In genomic region chr14:76976623-76977005, GRCh38 we compare ENCODE assay signal across 18 cellular contexts. TPM values are rescaled to one million over a fixed set of nuclear protein-coding genes. Genes with fewer than 3 reads are reported as not detected.
DNase-seq lines count a peak whose midpoint lies in the region; ATAC-seq and TF ChIP-seq lines count a peak whose summit lies in the region.
"Had no signal": no experiment of that assay in that cellular context is flagged by ENCODE, and none has a peak within 500 bp of the region (broad histone marks: within the 10 kb centered on the region; RNA-seq: fewer than 3 reads in every experiment).

No MANE protein-coding gene starts in this region.

- peaks cover 8% of the 10 kb centered on the region for H3K9me3 Mint-ChIP-seq in stimulated activated naive CD8-positive, alpha-beta T cell treated with anti-CD3 and anti-CD28 coated beads, Interleukin-15, Interleukin-2, amounts not matched to agents 100 ng/mL and 50 ng/mL, for 24 hours
- H3K9me3 Mint-ChIP-seq in activated T-helper 2 cell treated with anti-CD3 and anti-CD28 coated beads, Interferon-gamma antibody, Interleukin-2, Interleukin-4, amounts not matched to agents 10 μg/mL and 5 μg/mL and 100 μg/mL, durations not matched to agents 14 hours and 24 hours and 36 hours = peaks cover 4% of the 10 kb centered on the region
- H3K9me3 Mint-ChIP-seq in natural killer cell treated with Interleukin-12 subunit alpha and Interleukin-12 subunit beta and Interleukin-15 and Interleukin-18, amount 100 ng/mL, for 72 hours = no peaks in the 10 kb centered on the region

- H3K79me2 ChIP-seq in MM.1S (ENCODE audit: low read length) = no peaks in the 10 kb centered on the region

- no peaks in the 10 kb centered on the region for H3K9me3 ChIP-seq in MM.1S (replicated peaks; ENCODE audit: insufficient read depth, low read length)
- H3K9me3 ChIP-seq: vagina had no signal

- no peak overlapping the region for H2AFZ ChIP-seq in MM.1S (ENCODE audit: low read length)

- no peaks in the 10 kb centered on the region for H3K27me3 ChIP-seq in MM.1S (replicated peaks; ENCODE audit: insufficient read depth, low read length)
- H3K27me3 ChIP-seq: vagina had no signal

- H3K4me2 ChIP-seq in MM.1S (ENCODE audit: low read depth, low read length) = no peak overlapping the region
- H3K4me2 ChIP-seq: KMS-11 had no signal

- no peak for TF ChIP-seq CTCF in GM13977 (IDR thresholded peaks at IDR 0.05; ENCODE audit: extremely low read depth, insufficient read depth, missing control alignments)
- no peak for TF ChIP-seq CTCF in MM.1S (IDR thresholded peaks at IDR 0.05; ENCODE audit: low read length)

- no peak for ATAC-seq in stimulated activated naive CD8-positive, alpha-beta T cell treated with anti-CD3 and anti-CD28 coated beads, Interleukin-15, Interleukin-2, amounts not matched to agents 100 U/mL and 50 U/mL, for 24 hours
- no peak for ATAC-seq in natural killer cell treated with Interleukin-12 subunit alpha and Interleukin-12 subunit beta and Interleukin-15 and Interleukin-18, amount 100 ng/mL, for 72 hours
- no peak for ATAC-seq in GM21723 (IDR thresholded peaks at IDR 0.05; ENCODE audit: unreplicated experiment)

- no peak overlapping the region for H3K4me3 Mint-ChIP-seq in stimulated activated naive CD8-positive, alpha-beta T cell treated with anti-CD3 and anti-CD28 coated beads, Interleukin-15, Interleukin-2, amounts not matched to agents 100 ng/mL and 50 ng/mL, for 24 hours
- no peak overlapping the region for H3K4me3 Mint-ChIP-seq in activated T-helper 2 cell treated with anti-CD3 and anti-CD28 coated beads, Interferon-gamma antibody, Interleukin-2, Interleukin-4, amounts not matched to agents 10 μg/mL and 5 μg/mL and 100 μg/mL, durations not matched to agents 14 hours and 24 hours and 36 hours (ENCODE audit: low read depth)
- H3K4me3 Mint-ChIP-seq in natural killer cell treated with Interleukin-12 subunit alpha and Interleukin-12 subunit beta and Interleukin-15 and Interleukin-18, amount 100 ng/mL, for 72 hours = no peak overlapping the region

- H3K9ac ChIP-seq in MM.1S (ENCODE audit: low read length) = no peak overlapping the region
- H3K9ac ChIP-seq: KMS-11 had no signal

- H3F3A ChIP-seq in MM.1S (ENCODE audit: insufficient read depth, low read length) = no peaks in the 10 kb centered on the region

- in situ Hi-C loops in GM13977 (cut with MboI; ENCODE audit: low pct_unique_long_range_greater_than_20kb, low sequenced_read_pairs, unreplicated experiment) = no loop called here

- no peak overlapping the region for H3K4me3 ChIP-seq in MM.1S (ENCODE audit: low read length)
- H3K4me3 ChIP-seq: GM12878, vagina had no signal

- peak overlapping the region; percentile 21 for H3K27ac Mint-ChIP-seq in stimulated activated naive CD8-positive, alpha-beta T cell treated with anti-CD3 and anti-CD28 coated beads, Interleukin-15, Interleukin-2, amounts not matched to agents 100 ng/mL and 50 ng/mL, for 24 hours
- H3K27ac Mint-ChIP-seq in activated T-helper 2 cell treated with anti-CD3 and anti-CD28 coated beads, Interferon-gamma antibody, Interleukin-2, Interleukin-4, amounts not matched to agents 10 μg/mL and 5 μg/mL and 100 μg/mL, durations not matched to agents 14 hours and 24 hours and 36 hours = peak overlapping the region; percentile 86
- peak overlapping the region; percentile 74 to 92 for H3K27ac Mint-ChIP-seq in natural killer cell treated with Interleukin-12 subunit alpha and Interleukin-12 subunit beta and Interleukin-15 and Interleukin-18, amount 100 ng/mL, for 72 hours

- H3K27ac ChIP-seq in MM.1S (ENCODE audit: low read length) = no peak overlapping the region
- H3K27ac ChIP-seq: KMS-11, vagina had no signal

- H3K4me1 ChIP-seq in MM.1S (ENCODE audit: low read length) = no peaks in the 10 kb centered on the region

- peaks cover 42% of the 10 kb centered on the region for H3K4me1 Mint-ChIP-seq in stimulated activated naive CD8-positive, alpha-beta T cell treated with anti-CD3 and anti-CD28 coated beads, Interleukin-15, Interleukin-2, amounts not matched to agents 100 ng/mL and 50 ng/mL, for 24 hours (ENCODE audit: low read depth)
- peaks cover 31% of the 10 kb centered on the region for H3K4me1 Mint-ChIP-seq in activated T-helper 2 cell treated with anti-CD3 and anti-CD28 coated beads, Interferon-gamma antibody, Interleukin-2, Interleukin-4, amounts not matched to agents 10 μg/mL and 5 μg/mL and 100 μg/mL, durations not matched to agents 14 hours and 24 hours and 36 hours (ENCODE audit: low read depth)
- peaks cover 19 to 21% of the 10 kb centered on the region in 2 donors for H3K4me1 Mint-ChIP-seq in natural killer cell treated with Interleukin-12 subunit alpha and Interleukin-12 subunit beta and Interleukin-15 and Interleukin-18, amount 100 ng/mL, for 72 hours (ENCODE audit: low read depth in 2 of 2)

- no peaks in the 10 kb centered on the region for H3K27me3 Mint-ChIP-seq in stimulated activated naive CD8-positive, alpha-beta T cell treated with anti-CD3 and anti-CD28 coated beads, Interleukin-15, Interleukin-2, amounts not matched to agents 100 ng/mL and 50 ng/mL, for 24 hours
- no peaks in the 10 kb centered on the region for H3K27me3 Mint-ChIP-seq in activated T-helper 2 cell treated with anti-CD3 and anti-CD28 coated beads, Interferon-gamma antibody, Interleukin-2, Interleukin-4, amounts not matched to agents 10 μg/mL and 5 μg/mL and 100 μg/mL, durations not matched to agents 14 hours and 24 hours and 36 hours (ENCODE audit: low read depth)
- H3K27me3 Mint-ChIP-seq in natural killer cell treated with Interleukin-12 subunit alpha and Interleukin-12 subunit beta and Interleukin-15 and Interleukin-18, amount 100 ng/mL, for 72 hours = peaks cover 0 to under 1% of the 10 kb centered on the region in 2 donors

- no peak for DNase-seq in stimulated activated naive CD8-positive, alpha-beta T cell treated with anti-CD3 and anti-CD28 coated beads, Interleukin-15, Interleukin-2, amounts not matched to agents 100 U/mL and 50 U/mL, for 24 hours
- no peak for DNase-seq in activated T-helper 2 cell treated with anti-CD3 and anti-CD28 coated beads, Interferon-gamma antibody, Interleukin-2, Interleukin-4, amounts not matched to agents 10 μg/mL and 5 μg/mL and 100 μg/mL, durations not matched to agents 14 hours and 24 hours and 36 hours (ENCODE audit: low spot score)
- DNase-seq in natural killer cell treated with Interleukin-12 subunit alpha and Interleukin-12 subunit beta and Interleukin-15 and Interleukin-18, amount 100 ng/mL, for 72 hours (ENCODE audit: low spot score) = no peak
- DNase-seq in GM13977 (ENCODE audit: low spot score) = no peak
- DNase-seq in MM.1S = no peak
- DNase-seq: activated effector memory CD4-positive, alpha-beta T cell treated with anti-CD3 and anti-CD28 coated beads, Interleukin-2, amount 50 U/mL, for 16 hours; AML-193; GDM1; midbrain; NCI-H1092 treated with DMSO at 0.1 percent for 48 hours; NCI-H2107; NCI-H524 treated with DMSO at 0.1 percent for 48 hours; occipital lobe had no signal

- H4K20me1 ChIP-seq in MM.1S (ENCODE audit: insufficient read depth, low read length) = no peaks in the 10 kb centered on the region

- H3K36me3 Mint-ChIP-seq in stimulated activated naive CD8-positive, alpha-beta T cell treated with anti-CD3 and anti-CD28 coated beads, Interleukin-15, Interleukin-2, amounts not matched to agents 100 ng/mL and 50 ng/mL, for 24 hours (ENCODE audit: low read depth) = no peaks in the 10 kb centered on the region
- H3K36me3 Mint-ChIP-seq in activated T-helper 2 cell treated with anti-CD3 and anti-CD28 coated beads, Interferon-gamma antibody, Interleukin-2, Interleukin-4, amounts not matched to agents 10 μg/mL and 5 μg/mL and 100 μg/mL, durations not matched to agents 14 hours and 24 hours and 36 hours (ENCODE audit: low read depth) = peaks cover 7% of the 10 kb centered on the region
- H3K36me3 Mint-ChIP-seq in natural killer cell treated with Interleukin-12 subunit alpha and Interleukin-12 subunit beta and Interleukin-15 and Interleukin-18, amount 100 ng/mL, for 72 hours = no peaks in the 10 kb centered on the region

- intact Hi-C loops in activated T-helper 2 cell treated with anti-CD3 and anti-CD28 coated beads, Interferon-gamma antibody, Interleukin-2, Interleukin-4, amounts not matched to agents 10 μg/mL and 5 μg/mL and 100 μg/mL, durations not matched to agents 14 hours and 24 hours and 36 hours (cut with micrococcal nuclease) = no loop called here

- no peaks in the 10 kb centered on the region for H3K9me2 ChIP-seq in MM.1S (replicated peaks; ENCODE audit: insufficient read depth, low read length)

- no peaks in the 10 kb centered on the region for H3K36me3 ChIP-seq in MM.1S (replicated peaks; ENCODE audit: insufficient read depth, low read length)
- H3K36me3 ChIP-seq: vagina had no signal

RNA-seq across cellular contexts. Expression of gene IRF2BPL, which starts 51.9 kb away (rescaled TPM):
- total RNA-seq in activated T-helper 2 cell treated with anti-CD3 and anti-CD28 coated beads, Interferon-gamma antibody, Interleukin-2, Interleukin-4, amounts not matched to agents 10 μg/mL and 5 μg/mL and 100 μg/mL, durations not matched to agents 14 hours and 24 hours and 36 hours = 34.8 and 35.8 TPM in 2 replicates
- total RNA-seq in natural killer cell treated with Interleukin-12 subunit alpha and Interleukin-12 subunit beta and Interleukin-15 and Interleukin-18, amount 100 ng/mL, for 72 hours = 10 to 100 TPM; 18.0 to 28.9 TPM

Comparison
In these comparisons a context has a peak if more than half of its experiments do, and no peak if none do; other contexts are left out.
1. H3K27ac Mint-ChIP-seq: peak in every context shown above with its lines; median percentile 86 in activated T-helper 2 cell treated with anti-CD3 and anti-CD28 coated beads, Interferon-gamma antibody, Interleukin-2, Interleukin-4, amounts not matched to agents 10 μg/mL and 5 μg/mL and 100 μg/mL, durations not matched to agents 14 hours and 24 hours and 36 hours; 83 in natural killer cell treated with Interleukin-12 subunit alpha and Interleukin-12 subunit beta and Interleukin-15 and Interleukin-18, amount 100 ng/mL, for 72 hours; 21 in stimulated activated naive CD8-positive, alpha-beta T cell treated with anti-CD3 and anti-CD28 coated beads, Interleukin-15, Interleukin-2, amounts not matched to agents 100 ng/mL and 50 ng/mL, for 24 hours.